In genomic region chr17:48613862-48614694, GRCh38 we compare ENCODE assay signal across 9 cellular contexts. TPM values are rescaled to one million over a fixed set of nuclear protein-coding genes. Genes with fewer than 3 reads are reported as not detected.
DNase-seq lines count a peak whose midpoint lies in the region; ATAC-seq, FAIRE-seq and TF ChIP-seq lines count a peak whose summit lies in the region.
"Had no signal": no experiment of that assay in that cellular context is flagged by ENCODE, and none has a peak within 500 bp of the region (broad histone marks: within the 10 kb centered on the region; RNA-seq: fewer than 3 reads in every experiment).

No MANE protein-coding gene starts in this region.

- no peak for TF ChIP-seq CTCF in K562 (IDR thresholded peaks at IDR 0.05 in 2 of 3, conservative IDR thresholded peaks at IDR 0.05 in 1 of 3; ENCODE audit: insufficient read depth in 2 of 3, low read depth in 1 of 3, low read length in 3 of 3)
- TF ChIP-seq CTCF in neural cell (IDR thresholded peaks at IDR 0.05; ENCODE audit: poor library complexity, severe bottlenecking), result no peak

- H2AFZ ChIP-seq in K562 (ENCODE audit: low read depth, low read length), result no peak overlapping the region
- H2AFZ ChIP-seq in neural cell (ENCODE audit: low read depth, low read length), result no peak overlapping the region

- no peak for FAIRE-seq in K562 (lab: Jason Lieb, UNC)

- no peak overlapping the region for H3K4me3 ChIP-seq in CD8-positive, alpha-beta memory T cell (ENCODE audit: low read length)
- H3K4me3 ChIP-seq in K562 (no peak overlapping the region), neural cell (ENCODE audit: low read length) (no peak overlapping the region)

- in situ Hi-C loops in K562 (cut with MboI), result no loop called here

- H3K4me3 Mint-ChIP-seq in CD8-positive, alpha-beta memory T cell, result peak overlapping the region; percentile 43 to 88 (median 76)

- POLR2A ChIA-PET in CD8-positive, alpha-beta memory T cell (lab: Charles Lee), result interaction anchor here (0.5 kb wide), 2 partner anchors 10 to 1433 kb away, joined by 3 to 9 read pairs; no protein-coding TSS in a partner anchor
- POLR2A ChIA-PET in K562 (lab: Yijun Ruan, JAX), result interaction anchor here (0.8 to 0.9 kb wide), 2 partner anchors 10 to 12 kb away, joined by 3 to 4 read pairs; partner anchors contain the start of genes HOXB6 and HOXB9

- H3K4me2 ChIP-seq in K562 (ENCODE audit: insufficient read depth, low read length) (no peak overlapping the region), neural cell (ENCODE audit: low read length) (no peak overlapping the region)

- no peaks in the 10 kb centered on the region for H3K9me3 ChIP-seq in CD8-positive, alpha-beta memory T cell (ENCODE audit: low read length)
- H3K9me3 ChIP-seq in K562 (replicated peaks; ENCODE audit: control insufficient read depth, insufficient read depth, low read depth, low read length), result no peaks in the 10 kb centered on the region
- peaks cover under 1% of the 10 kb centered on the region for H3K9me3 ChIP-seq in neural cell (ENCODE audit: low read length)

- intact Hi-C loops in K562 (cut with micrococcal nuclease), result no loop called here

- peaks cover 78 to 84% of the 10 kb centered on the region in 2 donors for H3K27me3 Mint-ChIP-seq in CD8-positive, alpha-beta memory T cell

- DNase-seq in CD8-positive, alpha-beta memory T cell, result peak in 1 of 5 donors; percentile 30
- DNase-seq in NCI-H2227 treated with DMSO at 0.1 percent for 48 hours (lab: John Stamatoyannopoulos, UW) (peak; percentile 25), K562 (ENCODE audit: extremely low read depth in 1 of 4, low spot score in 3 of 4) (no peak), nucleus accumbens (lab: John Stamatoyannopoulos, UW) (no peak), UCSD-AML1 (lab: John Stamatoyannopoulos, UW; ENCODE audit: unreplicated experiment) (no peak)

- no peaks in the 10 kb centered on the region for H3K9me2 ChIP-seq in neural cell (ENCODE audit: insufficient read depth, low read length)

- H3K36me3 Mint-ChIP-seq in CD8-positive, alpha-beta memory T cell, result peaks cover 0 to 6% (median 2%) of the 10 kb centered on the region in 3 donors

- ATAC-seq in K562 (no peak), GM18498 (IDR thresholded peaks at IDR 0.05; ENCODE audit: unreplicated experiment) (no peak), GM19351 (IDR thresholded peaks at IDR 0.05; ENCODE audit: unreplicated experiment) (no peak)

- no peaks in the 10 kb centered on the region for H3F3A ChIP-seq in neural cell (ENCODE audit: insufficient read depth, low read length, poor library complexity, severe bottlenecking)

- no peaks in the 10 kb centered on the region for H3K9me1 ChIP-seq in K562 (ENCODE audit: control insufficient read depth, insufficient read depth, low read length)

- peaks cover 49 to 74% (median 65%) of the 10 kb centered on the region in 3 donors for H3K4me1 Mint-ChIP-seq in CD8-positive, alpha-beta memory T cell

- CTCF ChIA-PET in CD8-positive, alpha-beta memory T cell (lab: Charles Lee), result interaction anchor here (1.2 to 2.4 kb wide), 4 partner anchors 10 to 307 kb away, joined by 3 to 25 read pairs (median 4); partner anchors contain the start of gene HOXB9
- CTCF ChIA-PET in K562 (lab: Yijun Ruan, JAX; ENCODE audit: low intra/inter-chr PET ratio), result interaction anchor here (0.6 kb wide), 1 partner anchor 601 kb away, joined by 3 read pairs; no protein-coding TSS in a partner anchor

- peak overlapping the region in 2 of 8 donors; percentile 43 to 51 for H3K27ac Mint-ChIP-seq in CD8-positive, alpha-beta memory T cell

- no peaks in the 10 kb centered on the region for H4K20me1 ChIP-seq in K562 (replicated peaks; ENCODE audit: control insufficient read depth, insufficient read depth, low read length)
- H4K20me1 ChIP-seq in neural cell (ENCODE audit: insufficient read depth), result no peaks in the 10 kb centered on the region

- H3K79me2 ChIP-seq in K562 (ENCODE audit: control insufficient read depth, insufficient read depth, low read length) (peaks cover 41% of the 10 kb centered on the region), neural cell (replicated peaks; ENCODE audit: insufficient read depth, low read length) (no peaks in the 10 kb centered on the region)

- no TSS peak for BruUV-seq in K562 (replicated peaks; lab: Mats Ljungman, UMichigan)

- H3K27ac ChIP-seq in CD8-positive, alpha-beta memory T cell (ENCODE audit: low read depth, low read length), result no peak overlapping the region
- no peak overlapping the region for H3K27ac ChIP-seq in K562 (ENCODE audit: extremely low read depth, low read depth, low read length)
- no peak overlapping the region for H3K27ac ChIP-seq in neural cell (ENCODE audit: low read length)

- TF ChIP-seq EP300 in K562 (IDR thresholded peaks at IDR 0.05; ENCODE audit: low read length) (no peak), neural cell (conservative IDR thresholded peaks at IDR 0.05; ENCODE audit: poor library complexity, severe bottlenecking) (no peak)

- WGBS in K562 (ENCODE audit: insufficient coverage, low coverage, missing lambda C conversion rate), result 95% methylated on average over 34 of the region's 55 CpGs

- TF ChIP-seq POLR2A in K562 (conservative IDR thresholded peaks at IDR 0.05), result no peak

- H3K27me3 ChIP-seq in CD8-positive, alpha-beta memory T cell (ENCODE audit: insufficient read depth, low read length, poor library complexity, severe bottlenecking), result peaks cover 80% of the 10 kb centered on the region
- H3K27me3 ChIP-seq in K562 (ENCODE audit: control insufficient read depth in 2 of 2, insufficient read depth in 2 of 2, low read length in 2 of 2) (no peaks in the 10 kb centered on the region), neural cell (ENCODE audit: insufficient read depth, low read depth, low read length) (peaks cover 100% of the 10 kb centered on the region)

- H3K9me3 Mint-ChIP-seq in CD8-positive, alpha-beta memory T cell, result peaks cover 0 to 4% (median 0%) of the 10 kb centered on the region in 5 donors

- peaks cover 63% of the 10 kb centered on the region for H3K4me1 ChIP-seq in CD8-positive, alpha-beta memory T cell (ENCODE audit: insufficient read depth, low read length)
- peaks cover 18 to 51% of the 10 kb centered on the region in 2 experiments for H3K4me1 ChIP-seq in K562 (replicated peaks in 1 of 2; ENCODE audit: control insufficient read depth in 2 of 2, insufficient read depth in 2 of 2, low read length in 2 of 2)

- TF ChIP-seq RAD21 in K562 (CRISPR knock-in tag; conservative IDR thresholded peaks at IDR 0.05 in 1 of 2, IDR thresholded peaks at IDR 0.05 in 1 of 2) (no peak), neural cell (conservative IDR thresholded peaks at IDR 0.05) (no peak)

- no peaks in the 10 kb centered on the region for H3K36me3 ChIP-seq in CD8-positive, alpha-beta memory T cell (ENCODE audit: insufficient read depth, low read length)
- H3K36me3 ChIP-seq in K562 (ENCODE audit: control insufficient read depth, insufficient read depth, low read length) (peaks cover 8% of the 10 kb centered on the region; the same call in 1 of the 3 replicates), neural cell (ENCODE audit: insufficient read depth, low read length) (no peaks in the 10 kb centered on the region)

- no peak overlapping the region for H3K9ac ChIP-seq in K562 (ENCODE audit: insufficient read depth in 1 of 2, low read depth in 2 of 2, low read length in 2 of 2)
- no peak overlapping the region for H3K9ac ChIP-seq in neural cell (ENCODE audit: low read length)

RNA-seq across cellular contexts. Expression of gene HOXB8, which starts 1.0 kb away (rescaled TPM):
- not detected for total RNA-seq in CD8-positive, alpha-beta memory T cell
- polyA plus RNA-seq in CD8-positive, alpha-beta memory T cell, result not detected
- 13.9 and 15.4 TPM in 2 replicates for total RNA-seq in K562 (2011; cell fraction: chromatin; rRNA removed; ENCODE audit: low replicate concordance)
- 8.9 and 11.7 TPM in 2 replicates for total RNA-seq in K562 (2011; cell fraction: nucleolus; rRNA removed)
- 12.5 and 25.9 TPM in 2 replicates for total RNA-seq in K562 (2011; cell fraction: nucleoplasm; rRNA removed)
- total RNA-seq in K562 (2014; rRNA removed), result 5.1 and 9.3 TPM in 2 replicates
- total RNA-seq in K562 (2014; rRNA removed; fragmentation: Illumina TruSeq; extraction: Trizol), result 1.5 and 2.9 TPM in 2 replicates
- 2.1 and 2.5 TPM in 2 replicates for total RNA-seq in K562 (2015; rRNA removed; fragmentation: Illumina TruSeq; extraction: Trizol)
- total RNA-seq in K562 (2021), result 14.9 and 17.7 TPM in 2 replicates
- polyA plus RNA-seq in K562 (2011; rRNA removed), result 3.6 and 4.6 TPM in 2 replicates
- 7.3 and 10.8 TPM in 2 replicates for polyA plus RNA-seq in K562 (2011; cell fraction: cytosol; rRNA removed)
- polyA plus RNA-seq in K562 (2011; cell fraction: nucleus; rRNA removed), result 16.6 and 22.3 TPM in 2 replicates
- polyA plus RNA-seq in K562 (2012), result 5.9 and 20.0 TPM in 2 replicates
- polyA plus RNA-seq in K562 (2014; fragmentation: Illumina TruSeq; extraction: Trizol), result 7.0 and 8.3 TPM in 2 replicates
- 1 to 10 TPM in 1 of 2 experiments, under 1 TPM in 1; 0.52 to 1.2 TPM for polyA plus RNA-seq in K562 (2014; fragmentation: Nextera tagmentation; extraction: Ambion mirVana)
- 18.8 and 23.8 TPM in 2 replicates for polyA plus RNA-seq in K562 (2014; rRNA removed)
- 1.8 and 2.2 TPM in 2 replicates for polyA minus RNA-seq in K562 (2011; rRNA and poly(A)+ RNA removed)
- polyA minus RNA-seq in K562 (2011; cell fraction: cytosol; rRNA and poly(A)+ RNA removed), result 2.4 and 7.1 TPM in 2 replicates
- 3.1 and 4.2 TPM in 2 replicates for polyA minus RNA-seq in K562 (2011; cell fraction: nucleus; rRNA and poly(A)+ RNA removed)
- polyA plus RNA-seq in neural cell, result not detected in 2 replicates
- polyA minus RNA-seq in neural cell, result not detected in 2 replicates
- total RNA-seq: osteoblast had no signal

RNA-seq across cellular contexts. Expression of gene HOXB7, which starts 3.3 kb away (rescaled TPM):
- under 1 TPM; 0.89 to 0.96 TPM for total RNA-seq in CD8-positive, alpha-beta memory T cell
- 0.87 TPM for polyA plus RNA-seq in CD8-positive, alpha-beta memory T cell
- total RNA-seq in K562 (2011; cell fraction: chromatin; rRNA removed; ENCODE audit: low replicate concordance), result 1.4 and 3.5 TPM in 2 replicates
- total RNA-seq in K562 (2011; cell fraction: nucleolus; rRNA removed), result 0.79 and 1.5 TPM in 2 replicates
- 2.1 TPM in 2 replicates for total RNA-seq in K562 (2011; cell fraction: nucleoplasm; rRNA removed)
- total RNA-seq in K562 (2014; rRNA removed) (8.3 and 11.0 TPM in 2 replicates), K562 (2014; rRNA removed; fragmentation: Illumina TruSeq; extraction: Trizol) (13.5 and 14.7 TPM in 2 replicates), K562 (2015; rRNA removed; fragmentation: Illumina TruSeq; extraction: Trizol) (14.8 and 16.7 TPM in 2 replicates), K562 (2021) (8.2 and 10.8 TPM in 2 replicates)
- polyA plus RNA-seq in K562 (2011; rRNA removed) (5.5 and 5.9 TPM in 2 replicates), K562 (2014; fragmentation: Illumina TruSeq; extraction: Trizol) (10.3 and 11.6 TPM in 2 replicates), K562 (2014; fragmentation: Nextera tagmentation; extraction: Ambion mirVana) (1 to 10 TPM; 5.7 to 5.8 TPM), K562 (2014; rRNA removed) (11.1 and 13.9 TPM in 2 replicates), neural cell (not detected in 2 replicates)
- polyA plus RNA-seq in K562 (2011; cell fraction: cytosol; rRNA removed), result 8.3 and 8.4 TPM in 2 replicates
- polyA plus RNA-seq in K562 (2011; cell fraction: nucleus; rRNA removed), result 2.7 and 3.9 TPM in 2 replicates
- polyA plus RNA-seq in K562 (2012), result 10.4 and 16.5 TPM in 2 replicates
- polyA minus RNA-seq in K562 (2011; rRNA and poly(A)+ RNA removed), result 1.9 and 2.5 TPM in 2 replicates
- 2.9 and 3.5 TPM in 2 replicates for polyA minus RNA-seq in K562 (2011; cell fraction: cytosol; rRNA and poly(A)+ RNA removed)
- polyA minus RNA-seq in K562 (2011; cell fraction: nucleus; rRNA and poly(A)+ RNA removed), result 0.67 and 2.3 TPM in 2 replicates
- polyA minus RNA-seq in neural cell, result not detected in 2 replicates

RNA-seq across cellular contexts. Expression of gene HOXB6, which starts 9.3 kb away (rescaled TPM):
- total RNA-seq in CD8-positive, alpha-beta memory T cell, result under 1 TPM; 0.22 to 0.37 TPM
- polyA plus RNA-seq in CD8-positive, alpha-beta memory T cell, result not detected
- 18.7 and 26.2 TPM in 2 replicates for total RNA-seq in K562 (2011; cell fraction: chromatin; rRNA removed; ENCODE audit: low replicate concordance)
- 10.4 and 11.2 TPM in 2 replicates for total RNA-seq in K562 (2011; cell fraction: nucleolus; rRNA removed)
- total RNA-seq in K562 (2011; cell fraction: nucleoplasm; rRNA removed), result 12.0 and 17.8 TPM in 2 replicates
- total RNA-seq in K562 (2014; rRNA removed) (6.5 and 9.1 TPM in 2 replicates), K562 (2014; rRNA removed; fragmentation: Illumina TruSeq; extraction: Trizol) (3.9 and 4.9 TPM in 2 replicates), K562 (2015; rRNA removed; fragmentation: Illumina TruSeq; extraction: Trizol) (7.3 and 7.5 TPM in 2 replicates), K562 (2021) (10.6 and 14.2 TPM in 2 replicates)
- polyA plus RNA-seq in K562 (2011; rRNA removed) (2.3 and 3.0 TPM in 2 replicates), K562 (2014; fragmentation: Illumina TruSeq; extraction: Trizol) (4.0 and 7.7 TPM in 2 replicates), K562 (2014; fragmentation: Nextera tagmentation; extraction: Ambion mirVana) (1 to 10 TPM; 1.2 to 1.9 TPM), K562 (2014; rRNA removed) (13.7 and 14.8 TPM in 2 replicates), neural cell (not detected in 2 replicates)
- polyA plus RNA-seq in K562 (2011; cell fraction: cytosol; rRNA removed), result 3.7 and 4.0 TPM in 2 replicates
- 16.7 and 17.3 TPM in 2 replicates for polyA plus RNA-seq in K562 (2011; cell fraction: nucleus; rRNA removed)
- polyA plus RNA-seq in K562 (2012), result 9.7 and 11.7 TPM in 2 replicates
- 0.42 and 0.63 TPM in 2 replicates for polyA minus RNA-seq in K562 (2011; rRNA and poly(A)+ RNA removed)
- 1.3 TPM in 1 of 2 replicates, not detected in the other for polyA minus RNA-seq in K562 (2011; cell fraction: cytosol; rRNA and poly(A)+ RNA removed)
- polyA minus RNA-seq in K562 (2011; cell fraction: nucleus; rRNA and poly(A)+ RNA removed), result 3.5 and 8.1 TPM in 2 replicates
- not detected in 2 replicates for polyA minus RNA-seq in neural cell

RNA-seq across cellular contexts. Expression of gene HOXB9, which starts 12.1 kb away (rescaled TPM):
- total RNA-seq in CD8-positive, alpha-beta memory T cell, result 1 to 10 TPM; 2.0 to 2.6 TPM
- polyA plus RNA-seq in CD8-positive, alpha-beta memory T cell, result not detected
- total RNA-seq in K562 (2011; cell fraction: chromatin; rRNA removed; ENCODE audit: low replicate concordance), result 92.5 and 108 TPM in 2 replicates
- 55.1 and 62.2 TPM in 2 replicates for total RNA-seq in K562 (2011; cell fraction: nucleolus; rRNA removed)
- total RNA-seq in K562 (2011; cell fraction: nucleoplasm; rRNA removed), result 83.2 and 118 TPM in 2 replicates
- total RNA-seq in K562 (2014; rRNA removed) (77.6 and 91.3 TPM in 2 replicates), K562 (2014; rRNA removed; fragmentation: Illumina TruSeq; extraction: Trizol) (64.8 and 71.4 TPM in 2 replicates), K562 (2015; rRNA removed; fragmentation: Illumina TruSeq; extraction: Trizol) (54.3 and 54.6 TPM in 2 replicates), K562 (2021) (136 and 146 TPM in 2 replicates)
- polyA plus RNA-seq in K562 (2011; rRNA removed) (104 and 141 TPM in 2 replicates), K562 (2014; fragmentation: Illumina TruSeq; extraction: Trizol) (187 and 196 TPM in 2 replicates), K562 (2014; fragmentation: Nextera tagmentation; extraction: Ambion mirVana) (1 to 10 TPM; 3.1 to 5.2 TPM), K562 (2014; rRNA removed) (136 and 145 TPM in 2 replicates), neural cell (not detected in 2 replicates)
- polyA plus RNA-seq in K562 (2011; cell fraction: cytosol; rRNA removed), result 113 and 142 TPM in 2 replicates
- 117 and 138 TPM in 2 replicates for polyA plus RNA-seq in K562 (2011; cell fraction: nucleus; rRNA removed)
- 89.9 and 176 TPM in 2 replicates for polyA plus RNA-seq in K562 (2012)
- polyA minus RNA-seq in K562 (2011; rRNA and poly(A)+ RNA removed), result 54.1 and 61.9 TPM in 2 replicates
- 46.9 and 52.2 TPM in 2 replicates for polyA minus RNA-seq in K562 (2011; cell fraction: cytosol; rRNA and poly(A)+ RNA removed)
- 28.9 and 46.7 TPM in 2 replicates for polyA minus RNA-seq in K562 (2011; cell fraction: nucleus; rRNA and poly(A)+ RNA removed)
- not detected in 2 replicates for polyA minus RNA-seq in neural cell
- total RNA-seq: osteoblast had no signal

RNA-seq across cellular contexts. Expression of gene HOXB5, which starts 20.5 kb away (rescaled TPM):
- total RNA-seq in CD8-positive, alpha-beta memory T cell, result not detected
- not detected for polyA plus RNA-seq in CD8-positive, alpha-beta memory T cell
- total RNA-seq in K562 (2011; cell fraction: chromatin; rRNA removed; ENCODE audit: low replicate concordance), result 4.9 and 5.1 TPM in 2 replicates
- total RNA-seq in K562 (2011; cell fraction: nucleolus; rRNA removed), result 1.8 and 2.0 TPM in 2 replicates
- total RNA-seq in K562 (2011; cell fraction: nucleoplasm; rRNA removed), result 2.4 and 3.7 TPM in 2 replicates
- 0.27 and 0.57 TPM in 2 replicates for total RNA-seq in K562 (2014; rRNA removed)
- 0.38 and 0.65 TPM in 2 replicates for total RNA-seq in K562 (2014; rRNA removed; fragmentation: Illumina TruSeq; extraction: Trizol)
- 0.75 and 0.80 TPM in 2 replicates for total RNA-seq in K562 (2015; rRNA removed; fragmentation: Illumina TruSeq; extraction: Trizol)
- 2.4 and 2.6 TPM in 2 replicates for total RNA-seq in K562 (2021)
- polyA plus RNA-seq in K562 (2011; rRNA removed), result 0.36 and 0.87 TPM in 2 replicates
- 0.36 and 0.52 TPM in 2 replicates for polyA plus RNA-seq in K562 (2011; cell fraction: cytosol; rRNA removed)
- polyA plus RNA-seq in K562 (2011; cell fraction: nucleus; rRNA removed), result 3.7 TPM in 2 replicates
- 2.9 and 6.4 TPM in 2 replicates for polyA plus RNA-seq in K562 (2012)
- 1.4 and 1.5 TPM in 2 replicates for polyA plus RNA-seq in K562 (2014; fragmentation: Illumina TruSeq; extraction: Trizol)
- under 1 TPM; 0.24 to 0.25 TPM for polyA plus RNA-seq in K562 (2014; fragmentation: Nextera tagmentation; extraction: Ambion mirVana)
- polyA plus RNA-seq in K562 (2014; rRNA removed), result 2.7 and 3.2 TPM in 2 replicates
- 0.11 and 0.15 TPM in 2 replicates for polyA minus RNA-seq in K562 (2011; rRNA and poly(A)+ RNA removed)
- polyA minus RNA-seq in K562 (2011; cell fraction: cytosol; rRNA and poly(A)+ RNA removed), result 0.38 and 0.82 TPM in 2 replicates
- 0.54 and 1.1 TPM in 2 replicates for polyA minus RNA-seq in K562 (2011; cell fraction: nucleus; rRNA and poly(A)+ RNA removed)
- polyA plus RNA-seq in neural cell, result not detected in 2 replicates
- polyA minus RNA-seq in neural cell, result not detected in 2 replicates
- total RNA-seq: osteoblast had no signal
